In the genomic region with DNA sequence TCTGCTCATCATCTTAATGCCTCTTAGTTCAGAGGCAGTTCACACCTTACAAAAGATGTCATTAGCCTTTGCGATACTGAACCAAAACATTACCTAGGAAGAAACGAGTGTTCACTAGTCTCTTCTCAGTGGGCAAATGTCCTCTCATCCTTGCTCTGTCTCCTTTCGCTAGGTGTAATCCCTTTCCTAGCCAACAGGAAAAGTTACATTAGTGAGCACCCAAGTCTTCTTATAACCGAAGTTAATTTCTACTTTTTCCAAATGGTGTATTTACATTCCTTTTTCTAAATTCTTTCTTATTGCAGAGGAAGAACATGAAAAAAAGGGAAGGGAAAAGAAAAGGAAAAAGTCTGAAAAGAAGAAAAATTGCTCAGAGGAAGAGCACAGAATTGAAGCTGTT, we compare ENCODE assay signal across 1 cellular context.
TF ChIP-seq lines count a peak whose summit lies in the region.

No MANE protein-coding gene starts in this region.

TF ChIP-seq in H1, 55 proteins besides CTCF, POLR2A, EP300 and RAD21:
- no peak for TF ChIP-seq ATF2 (IDR thresholded peaks at IDR 0.05; ENCODE audit: low read length)
- TF ChIP-seq POLR2AphosphoS5 (IDR thresholded peaks at IDR 0.05; ENCODE audit: low read depth, low read length): no peak
- TF ChIP-seq ZNF274 (IDR thresholded peaks at IDR 0.05; ENCODE audit: borderline replicate concordance, extremely low read depth, low read length): no peak
- no peak for TF ChIP-seq SAP30 (IDR thresholded peaks at IDR 0.05; ENCODE audit: insufficient read depth, insufficient replicate concordance, low read length)
- no peak for TF ChIP-seq HDAC2 (IDR thresholded peaks at IDR 0.05; ENCODE audit: borderline replicate concordance in 1 of 2, low read depth in 2 of 2, low read length in 2 of 2)
- no peak for TF ChIP-seq BCL11A (IDR thresholded peaks at IDR 0.05; ENCODE audit: low read depth in 2 of 2, low read length in 2 of 2)
- no peak for TF ChIP-seq MAX (IDR thresholded peaks at IDR 0.05)
- no peak for TF ChIP-seq SIN3A (conservative IDR thresholded peaks at IDR 0.05 in 1 of 2, IDR thresholded peaks at IDR 0.05 in 1 of 2; ENCODE audit: low read depth in 1 of 2, low read length in 2 of 2)
- TF ChIP-seq TBP (IDR thresholded peaks at IDR 0.05; ENCODE audit: low read depth, low read length): no peak
